Comparison of ENCODE assay signal across 1 cellular context in genomic region chr3:58858126-58858525, GRCh38.
TF ChIP-seq lines count a peak whose summit lies in the region.

No MANE protein-coding gene starts in this region.

TF ChIP-seq in GM12878, 131 proteins besides CTCF, POLR2A, EP300 and RAD21 (continued from another document):
- TF ChIP-seq ZNF592 (IDR thresholded peaks at IDR 0.05) (no peak), BRCA1 (IDR thresholded peaks at IDR 0.05; ENCODE audit: low read depth, low read length) (no peak), RELA (IDR thresholded peaks at IDR 0.05; ENCODE audit: borderline replicate concordance, partially characterized antibody) (no peak), NKRF (conservative IDR thresholded peaks at IDR 0.05) (no peak), KDM1A (IDR thresholded peaks at IDR 0.05; ENCODE audit: borderline replicate concordance) (no peak), RUNX3 (IDR thresholded peaks at IDR 0.05; ENCODE audit: low read length) (no peak), RAD51 (IDR thresholded peaks at IDR 0.05) (no peak), LARP7 (IDR thresholded peaks at IDR 0.05) (no peak), HDGF (IDR thresholded peaks at IDR 0.05) (no peak), PML (IDR thresholded peaks at IDR 0.05; ENCODE audit: low read length) (no peak)
